In genomic region chr17:5122056-5122455, GRCh38 we compare ENCODE assay signal across 9 cellular contexts. TPM values are rescaled to one million over a fixed set of nuclear protein-coding genes. Genes with fewer than 3 reads are reported as not detected.
A peak's percentile ranks its signal among the peaks of the same experiment; 100 is the strongest.
DNase-seq lines count a peak whose midpoint lies in the region; ATAC-seq and TF ChIP-seq lines count a peak whose summit lies in the region.
"Not testable (repeated sequence)": the region's sequence is repeated elsewhere in the genome, so short reads cannot be mapped to it uniquely, and the experiment has no call there.
"Had no signal": no experiment of that assay in that cellular context is flagged by ENCODE, and none has a peak within 500 bp of the region (broad histone marks: within the 10 kb centered on the region; RNA-seq: fewer than 3 reads in every experiment).

No MANE protein-coding gene starts in this region.

- in situ Hi-C loops in Panc1 (cut with HindIII; ENCODE audit: low pct_unique_long_range_greater_than_20kb, low sequenced_read_pairs); transverse colon (cut with MboI; ENCODE audit: low pct_ligation_motif_present in 1 of 4, low pct_unique_long_range_greater_than_20kb in 1 of 4, low sequenced_read_pairs in 3 of 4): not testable (repeated sequence)

- not testable (repeated sequence) for BruUV-seq in Panc1 (replicated peaks; lab: Mats Ljungman, UMichigan)

- TF ChIP-seq POLR2A in transverse colon (IDR thresholded peaks at IDR 0.05) = not testable (repeated sequence)

- not testable (repeated sequence) for H3K27ac ChIP-seq in CD8-positive, alpha-beta memory T cell (ENCODE audit: low read depth, low read length); Panc1 (ENCODE audit: low read length); endodermal cell (ENCODE audit: low read depth, low read length)
- peak overlapping the region in 2 of 4 donors; percentile 17 to 48 for H3K27ac ChIP-seq in transverse colon

- H3K27me3 Mint-ChIP-seq in CD8-positive, alpha-beta memory T cell = peaks cover 22 to 58% of the 10 kb centered on the region in 2 donors
- peaks cover 79% of the 10 kb centered on the region for H3K27me3 Mint-ChIP-seq in endodermal cell (ENCODE audit: insufficient read depth)
- H3K27me3 Mint-ChIP-seq in neural crest cell (ENCODE audit: low read depth) = not testable (repeated sequence)

- not testable (repeated sequence) for H3K9me3 ChIP-seq in CD8-positive, alpha-beta memory T cell (ENCODE audit: low read length); Panc1 (ENCODE audit: control insufficient read depth, insufficient read depth, low read depth, low read length); endodermal cell (ENCODE audit: control insufficient read depth, low read length); transverse colon

- not testable (repeated sequence) for H3K9me3 Mint-ChIP-seq in CD8-positive, alpha-beta memory T cell; neural crest cell
- peaks cover 12% of the 10 kb centered on the region for H3K9me3 Mint-ChIP-seq in endodermal cell

- not testable (repeated sequence) for TF ChIP-seq EP300 in transverse colon (IDR thresholded peaks at IDR 0.05; ENCODE audit: low read depth)

- peak overlapping the region in 5 of 7 donors; percentile 26 to 79 (median 33) for H3K4me3 Mint-ChIP-seq in CD8-positive, alpha-beta memory T cell
- peak overlapping the region; percentile 57 for H3K4me3 Mint-ChIP-seq in endodermal cell
- peak overlapping the region; percentile 70 for H3K4me3 Mint-ChIP-seq in neural crest cell

- not testable (repeated sequence) for DNase-seq in CD8-positive, alpha-beta memory T cell; Panc1 (ENCODE audit: low read depth, low spot score); endodermal cell; neural crest cell (ENCODE audit: low read depth, low spot score); skeletal muscle cell (ENCODE audit: low read depth)
- peak; percentile 54 for DNase-seq in activated effector memory CD4-positive, alpha-beta T cell treated with anti-CD3 and anti-CD28 coated beads, Interleukin-2, amount 50 U/mL, for 16 hours
- DNase-seq in islet precursor cell (peak; percentile 49), transverse colon (peak; percentile 5)

- CTCF ChIA-PET in CD8-positive, alpha-beta memory T cell (lab: Charles Lee) = interaction anchor here (1.0 kb wide), 1 partner anchor 213 kb away, joined by 3 read pairs; no protein-coding TSS in a partner anchor
- CTCF ChIA-PET in Panc1 (lab: Charles Lee) = not testable (repeated sequence)

- POLR2A ChIA-PET in CD8-positive, alpha-beta memory T cell (lab: Charles Lee); Panc1 (lab: Charles Lee): not testable (repeated sequence)

- TF ChIP-seq CTCF in Panc1 (IDR thresholded peaks at IDR 0.05); endodermal cell (conservative IDR thresholded peaks at IDR 0.05); neural crest cell (conservative IDR thresholded peaks at IDR 0.05); transverse colon (IDR thresholded peaks at IDR 0.05): not testable (repeated sequence)

- WGBS in endodermal cell (ENCODE audit: insufficient coverage in 1 of 2, insufficient read length in 1 of 2), 2 experiments = 79% methylated on average over 7 of the region's 7 CpGs
- WGBS in transverse colon (ENCODE audit: low coverage in 1 of 2), 2 donors = 71 to 92% methylated on average over 3 to 7 of the region's 7 CpGs

- intact Hi-C loops in Panc1 (cut with micrococcal nuclease; ENCODE audit: unreplicated experiment); transverse colon (cut with DNase I; ENCODE audit: low total_unique reads): not testable (repeated sequence)

- not testable (repeated sequence) for H3K36me3 ChIP-seq in CD8-positive, alpha-beta memory T cell (ENCODE audit: insufficient read depth, low read length); Panc1 (ENCODE audit: control insufficient read depth, insufficient read depth, low read length); endodermal cell (ENCODE audit: control insufficient read depth, insufficient read depth, low read length); transverse colon

- not testable (repeated sequence) for H3K4me3 ChIP-seq in CD8-positive, alpha-beta memory T cell (ENCODE audit: low read length); endodermal cell (ENCODE audit: low read length)
- H3K4me3 ChIP-seq in Panc1 (ENCODE audit: low read depth in 2 of 2, low read length in 2 of 2) (peak overlapping the region; percentile 41 to 53; a peak in 3 of 4 replicates), skeletal muscle cell (ENCODE audit: low read depth, low read length) (peak overlapping the region; percentile 45), transverse colon (peak overlapping the region in 2 of 4 donors; percentile 48 to 54)

- H3K9ac ChIP-seq in endodermal cell (ENCODE audit: extremely low read depth, low read length, poor library complexity, severe bottlenecking) = not testable (repeated sequence)

- not testable (repeated sequence) for H3K27ac Mint-ChIP-seq in CD8-positive, alpha-beta memory T cell; endodermal cell; neural crest cell (ENCODE audit: unreplicated experiment)

- not testable (repeated sequence) for ATAC-seq in Panc1

- not testable (repeated sequence) for H3K4me1 ChIP-seq in CD8-positive, alpha-beta memory T cell (ENCODE audit: insufficient read depth, low read length); Panc1 (ENCODE audit: control insufficient read depth, insufficient read depth, low read length); endodermal cell (ENCODE audit: control insufficient read depth, insufficient read depth, low read length)
- peaks cover 0 to 11% (median 7%) of the 10 kb centered on the region in 4 donors for H3K4me1 ChIP-seq in transverse colon

- not testable (repeated sequence) for H3K36me3 Mint-ChIP-seq in CD8-positive, alpha-beta memory T cell; endodermal cell (ENCODE audit: low read depth); neural crest cell (ENCODE audit: low read depth)

- H3K27me3 ChIP-seq in CD8-positive, alpha-beta memory T cell (ENCODE audit: insufficient read depth, low read length, poor library complexity, severe bottlenecking); Panc1 (ENCODE audit: control insufficient read depth, insufficient read depth, low read length): not testable (repeated sequence)
- H3K27me3 ChIP-seq in endodermal cell (ENCODE audit: control insufficient read depth, insufficient read depth, low read length, poor library complexity, severe bottlenecking) = peaks cover 35% of the 10 kb centered on the region
- peaks cover 23% of the 10 kb centered on the region for H3K27me3 ChIP-seq in transverse colon

- not testable (repeated sequence) for H3K4me1 Mint-ChIP-seq in CD8-positive, alpha-beta memory T cell; endodermal cell; neural crest cell

RNA-seq across cellular contexts. Expression of gene USP6, which starts 6.2 kb away (rescaled TPM):
- under 1 TPM in 1 of 2 experiments, not detected in 1; 0.09 TPM for total RNA-seq in CD8-positive, alpha-beta memory T cell
- 0.05 TPM for polyA plus RNA-seq in CD8-positive, alpha-beta memory T cell
- total RNA-seq in Panc1 (2021; ENCODE audit: unreplicated experiment) (0.08 TPM), endodermal cell (under 1 TPM; 0.13 TPM), neural crest cell (0.26 and 0.30 TPM in 2 replicates), transverse colon (under 1 TPM in 2 of 4 donors, not detected in 2; under 0.01 to 0.82 TPM)
- polyA plus RNA-seq in Panc1 (2012; ENCODE audit: insufficient read length) = 0.29 TPM
- polyA plus RNA-seq in endodermal cell (2013, experiment 1 of 2) = 0.04 TPM
- polyA plus RNA-seq in endodermal cell (2013, experiment 2 of 2) = 0.04 TPM
- total RNA-seq: MCF 10A had no signal

RNA-seq across cellular contexts. Expression of gene ZNF232, which starts 10.4 kb away (rescaled TPM):
- 10 to 100 TPM; 21.8 to 22.9 TPM for total RNA-seq in CD8-positive, alpha-beta memory T cell
- 5.7 TPM for polyA plus RNA-seq in CD8-positive, alpha-beta memory T cell
- 8.7 TPM for total RNA-seq in Panc1 (2021; ENCODE audit: unreplicated experiment)
- polyA plus RNA-seq in Panc1 (2012; ENCODE audit: insufficient read length) = 6.8 TPM
- 10 to 100 TPM; 27.2 to 32.1 TPM for total RNA-seq in endodermal cell
- 27.0 TPM for polyA plus RNA-seq in endodermal cell (2013, experiment 1 of 2)
- 28.5 TPM for polyA plus RNA-seq in endodermal cell (2013, experiment 2 of 2)
- 41.9 and 43.9 TPM in 2 replicates for total RNA-seq in neural crest cell
- total RNA-seq in transverse colon = 10 to 100 TPM in 2 of 4 donors, 1 to 10 TPM in 2; 6.8 to 69.6 (median 27.2) TPM

RNA-seq across cellular contexts. Expression of gene ZFP3, which starts 43.8 kb away (rescaled TPM):
- total RNA-seq in CD8-positive, alpha-beta memory T cell = 1 to 10 TPM; 3.7 to 4.2 TPM
- polyA plus RNA-seq in CD8-positive, alpha-beta memory T cell = 0.75 TPM
- not detected for total RNA-seq in Panc1 (2021; ENCODE audit: unreplicated experiment)
- polyA plus RNA-seq in Panc1 (2012; ENCODE audit: insufficient read length) = not detected
- total RNA-seq in endodermal cell = 1 to 10 TPM in 1 of 2 donors, under 1 TPM in 1; 0.09 to 1.3 TPM
- polyA plus RNA-seq in endodermal cell (2013, experiment 1 of 2) = 0.07 TPM
- polyA plus RNA-seq in endodermal cell (2013, experiment 2 of 2) = 0.21 TPM
- total RNA-seq in neural crest cell = 0.11 and 0.12 TPM in 2 replicates
- 10 to 100 TPM in 1 of 4 donors, 1 to 10 TPM in 3; 6.0 to 11.6 (median 8.6) TPM for total RNA-seq in transverse colon
- total RNA-seq: MCF 10A had no signal
